In the genomic region with DNA sequence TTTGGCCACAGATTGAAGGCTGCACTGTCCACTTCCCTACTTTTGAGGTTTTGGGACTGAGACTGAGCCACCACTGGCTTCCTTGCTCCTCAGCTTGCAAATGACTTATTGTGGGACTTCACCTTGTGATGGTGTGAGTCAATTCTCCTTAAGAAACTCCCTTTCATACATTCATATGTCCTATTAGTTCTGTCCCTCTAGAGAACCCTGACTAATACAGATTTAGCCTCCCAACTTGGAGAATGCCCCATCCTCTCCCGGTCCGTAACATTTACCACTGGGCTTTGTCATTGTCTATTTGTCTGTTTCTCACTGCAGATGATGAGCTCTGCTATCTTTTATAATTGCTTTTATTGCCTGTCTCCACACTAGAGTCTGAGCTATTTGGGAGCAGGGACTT, we compare ENCODE assay signal across 39 cellular contexts. TPM values are rescaled to one million over a fixed set of nuclear protein-coding genes. Genes with fewer than 3 reads are reported as not detected.
"Had no signal": no experiment of that assay in that cellular context is flagged by ENCODE, and none has a peak within 500 bp of the region (broad histone marks: within the 10 kb centered on the region; RNA-seq: fewer than 3 reads in every experiment).

No MANE protein-coding gene starts in this region.

- H3K27me3 ChIP-seq: adrenal gland, ascending aorta, body of pancreas, cardiac muscle cell had no signal

- H3K4me3 ChIP-seq: adrenal gland, ascending aorta, body of pancreas, breast epithelium, cardiac muscle cell had no signal

- H3K9me3 ChIP-seq: adrenal gland, ascending aorta, body of pancreas, breast epithelium had no signal

- H3K27ac ChIP-seq: adrenal gland, ascending aorta, body of pancreas, brain microvascular endothelial cell, breast epithelium, cardiac muscle cell had no signal

- H3K4me1 ChIP-seq: adrenal gland, ascending aorta, body of pancreas, breast epithelium had no signal

- DNase-seq: activated effector memory CD4-positive, alpha-beta T cell treated with anti-CD3 and anti-CD28 coated beads, Interleukin-2, amount 50 U/mL, for 16 hours; activated effector memory CD4-positive, alpha-beta T cell treated with Interleukin-2 at 50 U/mL for 16 hours; activated gamma-delta T cell; activated gamma-delta T cell treated with Interleukin-2 at 50 U/mL for 16 hours; activated naive CD4-positive, alpha-beta T cell; activated naive CD4-positive, alpha-beta T cell treated with anti-CD3 and anti-CD28 coated beads for 36 hours; activated naive CD4-positive, alpha-beta T cell treated with anti-CD3 and anti-CD28 coated beads, Interleukin-2, amount 10 ng/mL, durations not matched to agents 7 days and 5 days; activated naive CD4-positive, alpha-beta T cell treated with anti-CD3 and anti-CD28 coated beads, Interleukin-2, amount 50 U/mL, for 16 hours; activated naive CD4-positive, alpha-beta T cell treated with Interleukin-2 at 50 U/mL for 16 hours; activated naive CD8-positive, alpha-beta T cell treated with anti-CD3 and anti-CD28 coated beads for 36 hours; activated naive CD8-positive, alpha-beta T cell treated with anti-CD3 and anti-CD28 coated beads, Interleukin-2, amount 10 ng/mL, durations not matched to agents 7 days and 5 days; activated naive CD8-positive, alpha-beta T cell treated with anti-CD3 and anti-CD28 coated beads, Interleukin-2, amount 50 U/mL, for 24 hours; activated T-cell treated with anti-CD3 and anti-CD28 coated beads, Interleukin-2, amount 50 U/mL, for 1 hour; activated T-cell treated with anti-CD3 and anti-CD28 coated beads, Interleukin-2, amount 50 U/mL, for 24 hours; activated T-cell treated with anti-CD3 and anti-CD28 coated beads, Interleukin-2, amount 50 U/mL, for 4 hours; activated T-cell treated with anti-CD3 and anti-CD28 coated beads, Interleukin-2, amount 50 U/mL, for 48 hours; activated T-cell treated with anti-CD3 and anti-CD28 coated beads, Interleukin-2, amount 50 U/mL, for 72 hours; adrenal gland; amniotic stem cell; amygdala; anterior cingulate cortex; aorta; body of pancreas; brain microvascular endothelial cell; caudate nucleus; central memory CD4-positive, alpha-beta T cell; cerebellar nuclear complex had no signal

- H3K36me3 ChIP-seq: adrenal gland, ascending aorta, brain microvascular endothelial cell, breast epithelium, cardiac muscle cell had no signal

RNA-seq across cellular contexts. Expression of gene C7orf33, which starts 55.4 kb away (rescaled TPM):
- total RNA-seq: activated naive CD4-positive, alpha-beta T cell treated with anti-CD3 and anti-CD28 coated beads for 36 hours; activated naive CD4-positive, alpha-beta T cell treated with anti-CD3 and anti-CD28 coated beads, Interleukin-2, amount 50 U/mL, for 72 hours; activated naive CD8-positive, alpha-beta T cell treated with anti-CD3 and anti-CD28 coated beads for 36 hours; activated naive CD8-positive, alpha-beta T cell treated with anti-CD3 and anti-CD28 coated beads, Interleukin-2, amount 10 ng/mL, durations not matched to agents 7 days and 5 days; activated T-cell treated with anti-CD3 and anti-CD28 coated beads, Interleukin-2, amount 50 U/mL, for 4 hours; activated T-cell treated with anti-CD3 and anti-CD28 coated beads, Interleukin-2, amount 50 U/mL, for 72 hours; activated T-helper 1 cell treated with anti-CD3 and anti-CD28 coated beads, Interleukin-12 subunit alpha, Interleukin-12 subunit beta, Interleukin-2, Interleukin-4 antibody, amounts not matched to agents 30 ng/mL and 10 ng/mL and 1 ng/mL, durations not matched to agents 14 hours and 24 hours and 36 hours; activated T-helper 17 cell treated with anti-CD3 and anti-CD28 coated beads, Interleukin-2, amount 50 U/mL, for 72 hours; activated T-helper 2 cell treated with anti-CD3 and anti-CD28 coated beads, Interferon-gamma antibody, Interleukin-2, Interleukin-4, amounts not matched to agents 10 μg/mL and 5 μg/mL and 100 μg/mL, durations not matched to agents 14 hours and 24 hours and 36 hours; adrenal gland; aorta; ascending aorta; astrocyte; body of pancreas; breast epithelium; bronchial epithelial cell; cardiac muscle cell; cardiac septum; chondrocyte had no signal
- polyA plus RNA-seq: adipose tissue, adrenal gland, aorta, cardiac muscle cell had no signal
